1 cellular context compared by ENCODE assay signal in the genomic region with DNA sequence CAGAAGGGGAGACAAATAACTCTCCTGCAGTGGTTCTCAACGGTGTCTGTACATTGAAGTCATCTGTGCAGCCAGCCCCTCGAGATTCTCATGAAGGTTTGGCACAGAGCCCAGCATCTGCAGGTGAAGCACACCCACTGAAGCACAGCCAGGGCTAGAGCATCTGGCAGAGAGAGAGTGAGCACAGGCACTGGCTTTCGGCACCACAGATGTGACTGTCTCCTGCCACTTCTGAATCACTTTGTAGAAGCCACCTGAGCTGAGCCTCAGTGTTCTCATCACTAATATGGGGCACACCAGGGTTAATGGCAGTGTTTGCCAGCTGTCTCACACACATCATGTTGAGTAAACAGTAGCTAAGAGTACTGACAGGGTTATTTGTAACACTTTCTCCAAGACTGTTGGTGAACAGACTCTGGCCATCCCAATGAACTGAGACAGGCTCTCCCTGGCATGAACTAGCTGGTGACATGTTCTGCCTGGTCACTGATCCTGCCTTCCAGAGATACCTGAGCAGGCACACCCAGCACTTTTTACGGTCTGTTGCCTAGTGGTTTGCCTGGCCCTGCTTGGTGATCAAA.
TF ChIP-seq lines count a peak whose summit lies in the region.

No MANE protein-coding gene starts in this region.

TF ChIP-seq in A549, 52 proteins besides CTCF, POLR2A, EP300 and RAD21 (continued from another document):
- TF ChIP-seq, protein P1, sequence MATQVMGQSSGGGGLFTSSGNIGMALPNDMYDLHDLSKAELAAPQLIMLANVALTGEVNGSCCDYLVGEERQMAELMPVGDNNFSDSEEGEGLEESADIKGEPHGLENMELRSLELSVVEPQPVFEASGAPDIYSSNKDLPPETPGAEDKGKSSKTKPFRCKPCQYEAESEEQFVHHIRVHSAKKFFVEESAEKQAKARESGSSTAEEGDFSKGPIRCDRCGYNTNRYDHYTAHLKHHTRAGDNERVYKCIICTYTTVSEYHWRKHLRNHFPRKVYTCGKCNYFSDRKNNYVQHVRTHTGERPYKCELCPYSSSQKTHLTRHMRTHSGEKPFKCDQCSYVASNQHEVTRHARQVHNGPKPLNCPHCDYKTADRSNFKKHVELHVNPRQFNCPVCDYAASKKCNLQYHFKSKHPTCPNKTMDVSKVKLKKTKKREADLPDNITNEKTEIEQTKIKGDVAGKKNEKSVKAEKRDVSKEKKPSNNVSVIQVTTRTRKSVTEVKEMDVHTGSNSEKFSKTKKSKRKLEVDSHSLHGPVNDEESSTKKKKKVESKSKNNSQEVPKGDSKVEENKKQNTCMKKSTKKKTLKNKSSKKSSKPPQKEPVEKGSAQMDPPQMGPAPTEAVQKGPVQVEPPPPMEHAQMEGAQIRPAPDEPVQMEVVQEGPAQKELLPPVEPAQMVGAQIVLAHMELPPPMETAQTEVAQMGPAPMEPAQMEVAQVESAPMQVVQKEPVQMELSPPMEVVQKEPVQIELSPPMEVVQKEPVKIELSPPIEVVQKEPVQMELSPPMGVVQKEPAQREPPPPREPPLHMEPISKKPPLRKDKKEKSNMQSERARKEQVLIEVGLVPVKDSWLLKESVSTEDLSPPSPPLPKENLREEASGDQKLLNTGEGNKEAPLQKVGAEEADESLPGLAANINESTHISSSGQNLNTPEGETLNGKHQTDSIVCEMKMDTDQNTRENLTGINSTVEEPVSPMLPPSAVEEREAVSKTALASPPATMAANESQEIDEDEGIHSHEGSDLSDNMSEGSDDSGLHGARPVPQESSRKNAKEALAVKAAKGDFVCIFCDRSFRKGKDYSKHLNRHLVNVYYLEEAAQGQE (IDR thresholded peaks at IDR 0.05), result no peak
TF ChIP-seq in A549: peak in this region for 0.
